Comparison of ENCODE assay signal across 1 cellular context in genomic region chr21:42830456-42831455, GRCh38.
TF ChIP-seq lines count a peak whose summit lies in the region.

No MANE protein-coding gene starts in this region.

TF ChIP-seq in K562, 482 proteins besides CTCF, POLR2A, EP300 and RAD21 (continued from another document):
- TF ChIP-seq PKNOX1 (IDR thresholded peaks at IDR 0.05), result no peak
TF ChIP-seq in K562: peak in this region for 4.
